ENCODE assay signal across 8 cellular contexts in genomic region chr1:209627349-209628196, GRCh38. TPM values are rescaled to one million over a fixed set of nuclear protein-coding genes. Genes with fewer than 3 reads are reported as not detected.
DNase-seq lines count a peak whose midpoint lies in the region; ATAC-seq and TF ChIP-seq lines count a peak whose summit lies in the region.

No MANE protein-coding gene starts in this region.

- H3K4me1 ChIP-seq in adipocyte (ENCODE audit: control insufficient read depth, insufficient read depth, low read length): peaks cover 7% of the 10 kb centered on the region

- peak; percentile 63 to 76 for ATAC-seq in left cardiac atrium

- peaks cover 13% of the 10 kb centered on the region for H3K36me3 ChIP-seq in adipocyte (ENCODE audit: control insufficient read depth, insufficient read depth, low read length, severe bottlenecking)

- peak; percentile 40 for DNase-seq in HFF-Myc (ENCODE audit: extremely low read depth, low read depth)
- DNase-seq in NCI-H1092 treated with DMSO at 0.1 percent for 48 hours (lab: John Stamatoyannopoulos, UW): peak; percentile 82
- DNase-seq in SW480 (ENCODE audit: low spot score): peak; percentile 20
- peak; percentile 82 for DNase-seq in adipocyte (ENCODE audit: low read depth)
- DNase-seq in left cardiac atrium: peak; percentile 75
- DNase-seq in retina: peak; percentile 92
- no peak for DNase-seq in mesenteric fat pad (ENCODE audit: low spot score)

- no peaks in the 10 kb centered on the region for H3K27me3 ChIP-seq in adipocyte (replicated peaks; ENCODE audit: control insufficient read depth, insufficient read depth, low read length)

- no peaks in the 10 kb centered on the region for H3K9me3 ChIP-seq in adipocyte (ENCODE audit: control insufficient read depth, low read length)

- TF ChIP-seq CTCF in GM12872 (IDR thresholded peaks at IDR 0.05; ENCODE audit: insufficient read depth, low read depth, low read length) (peak; percentile 100), HFF-Myc (IDR thresholded peaks at IDR 0.05; ENCODE audit: low read depth, low read length, missing control alignments) (peak; percentile 98)

- intact Hi-C loops in left cardiac atrium (cut with DNase I): loop anchor here (5.0 to 10.0 kb wide), 5 partner anchors 40 to 117 kb away; no protein-coding TSS in a partner anchor

- no peak overlapping the region for H3K4me3 ChIP-seq in HFF-Myc (replicated peaks; ENCODE audit: low read depth, low read length)
- no peak overlapping the region for H3K4me3 ChIP-seq in adipocyte (ENCODE audit: low read length)

- H3K9ac ChIP-seq in adipocyte (ENCODE audit: low read length): no peak overlapping the region

RNA-seq across cellular contexts. Expression of gene LAMB3, which starts 24.7 kb away (rescaled TPM):
- 10 to 100 TPM in 1 of 2 donors, 1 to 10 TPM in 1; 8.4 to 14.3 TPM for total RNA-seq in left cardiac atrium
- total RNA-seq in mesenteric fat pad: 35.6 TPM

RNA-seq across cellular contexts. Expression of gene CAMK1G, which starts 44.1 kb away (rescaled TPM):
- total RNA-seq in left cardiac atrium: under 1 TPM in 1 of 2 donors, not detected in 1; 0.31 TPM
- total RNA-seq in mesenteric fat pad: not detected

RNA-seq across cellular contexts. Expression of gene G0S2, which starts 47.6 kb away (rescaled TPM):
- total RNA-seq in left cardiac atrium: 100 to 1,000 TPM; 220 to 440 TPM
- 2,798 TPM for total RNA-seq in mesenteric fat pad
